Comparison of ENCODE assay signal across 8 cellular contexts in genomic region chr2:197786010-197786877, GRCh38. TPM values are rescaled to one million over a fixed set of nuclear protein-coding genes. Genes with fewer than 3 reads are reported as not detected.
DNase-seq lines count a peak whose midpoint lies in the region; ATAC-seq and TF ChIP-seq lines count a peak whose summit lies in the region.

No MANE protein-coding gene starts in this region.

- peak; percentile 31 for DNase-seq in GM03348 (ENCODE audit: low spot score)
- no peak for DNase-seq in HFFc6
- DNase-seq in activated B cell treated with CpG ODN at 0.5 μM for 24 hours: peak; percentile 40
- no peak for DNase-seq in dorsolateral prefrontal cortex
- DNase-seq in mesothelial cell of epicardium (ENCODE audit: low spot score in 2 of 2, unreplicated experiment in 2 of 2): peak in 1 of 2 experiments; percentile 25
- no peak for DNase-seq in NCI-H345 (lab: John Stamatoyannopoulos, UW)

- ATAC-seq in activated B cell treated with CpG ODN at 0.5 μM for 24 hours (ENCODE audit: low read depth) (peak; percentile 72), HG02763 (IDR thresholded peaks at IDR 0.05; ENCODE audit: unreplicated experiment) (no peak)

- intact Hi-C loops in activated B cell treated with CpG ODN at 0.5 μM for 24 hours (cut with micrococcal nuclease): loop anchor here (1.0 kb wide), 1 partner anchor 18 kb away; the partner anchor contains the start of gene PLCL1
- intact Hi-C loops in dorsolateral prefrontal cortex (cut with DNase I): no loop called here

- H3K27ac ChIP-seq in dorsolateral prefrontal cortex: no peak overlapping the region

- H3K27ac Mint-ChIP-seq in HFFc6: no peak overlapping the region
- H3K27ac Mint-ChIP-seq in activated B cell treated with CpG ODN at 0.5 μM for 24 hours: no peak overlapping the region
- no peak overlapping the region for H3K27ac Mint-ChIP-seq in mesothelial cell of epicardium
- peak overlapping the region; percentile 14 for H3K27ac Mint-ChIP-seq in stimulated activated naive CD8-positive, alpha-beta T cell treated with anti-CD3 and anti-CD28 coated beads, Interleukin-15, Interleukin-2, amounts not matched to agents 100 ng/mL and 50 ng/mL, for 24 hours

- no peaks in the 10 kb centered on the region for H3K9me3 Mint-ChIP-seq in HFFc6
- no peaks in the 10 kb centered on the region for H3K9me3 Mint-ChIP-seq in activated B cell treated with CpG ODN at 0.5 μM for 24 hours
- H3K9me3 Mint-ChIP-seq in mesothelial cell of epicardium: no peaks in the 10 kb centered on the region
- H3K9me3 Mint-ChIP-seq in stimulated activated naive CD8-positive, alpha-beta T cell treated with anti-CD3 and anti-CD28 coated beads, Interleukin-15, Interleukin-2, amounts not matched to agents 100 ng/mL and 50 ng/mL, for 24 hours: no peaks in the 10 kb centered on the region

- POLR2A ChIA-PET in activated B cell treated with CpG ODN at 0.5 μM for 24 hours (lab: Charles Lee): no interaction called here

- H3K36me3 Mint-ChIP-seq in HFFc6 (ENCODE audit: low read depth) (no peaks in the 10 kb centered on the region), activated B cell treated with CpG ODN at 0.5 μM for 24 hours (ENCODE audit: low read depth) (no peaks in the 10 kb centered on the region), mesothelial cell of epicardium (no peaks in the 10 kb centered on the region)
- H3K36me3 Mint-ChIP-seq in stimulated activated naive CD8-positive, alpha-beta T cell treated with anti-CD3 and anti-CD28 coated beads, Interleukin-15, Interleukin-2, amounts not matched to agents 100 ng/mL and 50 ng/mL, for 24 hours (ENCODE audit: low read depth): no peaks in the 10 kb centered on the region

- CTCF ChIA-PET in activated B cell treated with CpG ODN at 0.5 μM for 24 hours (lab: Charles Lee): no interaction called here

- H3K4me1 Mint-ChIP-seq in HFFc6 (ENCODE audit: low read depth): no peaks in the 10 kb centered on the region
- no peaks in the 10 kb centered on the region for H3K4me1 Mint-ChIP-seq in activated B cell treated with CpG ODN at 0.5 μM for 24 hours
- H3K4me1 Mint-ChIP-seq in mesothelial cell of epicardium: no peaks in the 10 kb centered on the region
- H3K4me1 Mint-ChIP-seq in stimulated activated naive CD8-positive, alpha-beta T cell treated with anti-CD3 and anti-CD28 coated beads, Interleukin-15, Interleukin-2, amounts not matched to agents 100 ng/mL and 50 ng/mL, for 24 hours (ENCODE audit: low read depth): no peaks in the 10 kb centered on the region

- TF ChIP-seq CTCF in HFFc6 (IDR thresholded peaks at IDR 0.05) (peak; percentile 64), activated B cell treated with CpG ODN at 0.5 μM for 24 hours (IDR thresholded peaks at IDR 0.05) (no peak), dorsolateral prefrontal cortex (IDR thresholded peaks at IDR 0.05 in 54 of 56, conservative IDR thresholded peaks at IDR 0.05 in 2 of 56; ENCODE audit: low read depth in 1 of 56, partially characterized antibody in 56 of 56) (peak in 36 of 56 donors; percentile 7 to 51 (median 32)), mesothelial cell of epicardium (IDR thresholded peaks at IDR 0.05; ENCODE audit: unreplicated experiment) (no peak)

- peaks cover 0 to 30% (median 14%) of the 10 kb centered on the region in 45 donors for H3K27me3 ChIP-seq in dorsolateral prefrontal cortex

- H3K4me3 Mint-ChIP-seq in HFFc6 (no peak overlapping the region), activated B cell treated with CpG ODN at 0.5 μM for 24 hours (peak overlapping the region; percentile 71), mesothelial cell of epicardium (peak overlapping the region; percentile 43)
- peak overlapping the region; percentile 67 for H3K4me3 Mint-ChIP-seq in stimulated activated naive CD8-positive, alpha-beta T cell treated with anti-CD3 and anti-CD28 coated beads, Interleukin-15, Interleukin-2, amounts not matched to agents 100 ng/mL and 50 ng/mL, for 24 hours

- H3K27me3 Mint-ChIP-seq in HFFc6 (ENCODE audit: insufficient read depth) (no peaks in the 10 kb centered on the region), activated B cell treated with CpG ODN at 0.5 μM for 24 hours (peaks cover 37% of the 10 kb centered on the region), mesothelial cell of epicardium (ENCODE audit: low read depth) (peaks cover 73% of the 10 kb centered on the region)
- peaks cover 32% of the 10 kb centered on the region for H3K27me3 Mint-ChIP-seq in stimulated activated naive CD8-positive, alpha-beta T cell treated with anti-CD3 and anti-CD28 coated beads, Interleukin-15, Interleukin-2, amounts not matched to agents 100 ng/mL and 50 ng/mL, for 24 hours

- peak overlapping the region; percentile 5 to 70 (median 52) for H3K4me3 ChIP-seq in dorsolateral prefrontal cortex

RNA-seq across cellular contexts. Expression of gene BOLL, which starts 1.1 kb away (rescaled TPM):
- not detected for total RNA-seq in HFFc6 (2021; fragmentation: NEBNext Ultra II Directional; extraction: Animal tissue kit (Norgen Biotek cat#: 25700))
- total RNA-seq in activated B cell treated with CpG ODN at 0.5 μM for 24 hours (not detected in 2 replicates), dorsolateral prefrontal cortex (under 1 TPM in 1 of 120 experiments, not detected in 119; 0.35 TPM), mesothelial cell of epicardium (not detected in 3 replicates)

RNA-seq across cellular contexts. Expression of gene PLCL1, which starts 18.1 kb away (rescaled TPM):
- under 1 TPM in 4 of 6 experiments, not detected in 2; 0.03 to 0.14 (median 0.12) TPM for total RNA-seq in HFFc6 (2021; fragmentation: NEBNext Ultra II Directional; extraction: Animal tissue kit (Norgen Biotek cat#: 25700))
- total RNA-seq in activated B cell treated with CpG ODN at 0.5 μM for 24 hours (0.04 TPM in 1 of 2 replicates, not detected in the other), dorsolateral prefrontal cortex (100 to 1,000 TPM in 2 of 120 experiments, 10 to 100 TPM in 118; 25.2 to 120 (median 49.4) TPM), mesothelial cell of epicardium (2.0 to 2.8 TPM (median 2.7 TPM) in 3 replicates)

Comparison
In these comparisons a context has a peak if more than half of its experiments do, and no peak if none do; other contexts are left out.
1. DNase-seq: peak in GM03348 (single experiment) and activated B cell treated with CpG ODN at 0.5 μM for 24 hours (single experiment); none in HFFc6 (single experiment), dorsolateral prefrontal cortex (0 of 10) and NCI-H345 (single experiment).
2. CTCF ChIP-seq: peak in HFFc6 (single experiment) and dorsolateral prefrontal cortex (36 of 56); none in activated B cell treated with CpG ODN at 0.5 μM for 24 hours (single experiment) and mesothelial cell of epicardium (single experiment).